Comparison of ENCODE assay signal across 17 cellular contexts in the genomic region with DNA sequence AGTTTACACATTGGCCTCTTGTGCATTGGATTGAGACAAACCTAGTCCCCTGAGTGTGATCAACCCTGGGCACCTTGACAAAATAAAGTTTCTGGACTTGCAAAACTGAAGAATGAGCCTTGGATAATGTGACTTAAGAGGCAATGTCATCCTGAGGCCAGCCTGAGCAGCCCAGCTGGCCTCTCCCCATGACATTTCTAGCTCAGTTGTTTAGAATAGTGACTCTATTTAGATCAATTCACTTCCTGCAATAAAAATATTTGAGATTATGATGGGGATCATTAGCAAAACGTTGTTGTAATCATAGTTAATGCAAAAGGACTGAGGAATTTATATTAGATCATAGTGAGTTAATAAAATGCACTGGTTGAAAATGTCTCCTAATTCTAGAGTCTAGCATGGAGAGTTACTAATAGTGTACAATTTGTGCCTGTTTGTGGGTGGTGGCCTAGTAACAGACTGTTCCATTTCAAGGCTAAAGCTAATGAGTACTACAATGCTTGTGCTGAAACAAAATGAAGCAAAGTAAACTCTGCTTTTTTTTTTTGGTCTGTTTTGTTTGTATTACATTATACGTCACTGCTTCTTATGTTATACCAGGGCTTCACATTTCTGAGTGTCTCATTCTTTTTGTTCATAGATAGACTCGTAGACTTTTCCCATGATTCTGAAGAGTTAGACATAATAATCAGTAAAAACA. TPM values are rescaled to one million over a fixed set of nuclear protein-coding genes. Genes with fewer than 3 reads are reported as not detected.
A peak's percentile ranks its signal among the peaks of the same experiment; 100 is the strongest.
DNase-seq lines count a peak whose midpoint lies in the region; ATAC-seq, FAIRE-seq and TF ChIP-seq lines count a peak whose summit lies in the region.
"Had no signal": no experiment of that assay in that cellular context is flagged by ENCODE, and none has a peak within 500 bp of the region (broad histone marks: within the 10 kb centered on the region; RNA-seq: fewer than 3 reads in every experiment).

No MANE protein-coding gene starts in this region.

- TF ChIP-seq EP300 in transverse colon (IDR thresholded peaks at IDR 0.05; ENCODE audit: low read depth) = no peak

- H3K4me1 ChIP-seq in right atrium auricular region = peaks cover 0 to 24% of the 10 kb centered on the region in 2 donors
- peaks cover 51% of the 10 kb centered on the region for H3K4me1 ChIP-seq in cardiac muscle cell (ENCODE audit: low read depth)
- peaks cover 0 to 43% (median 9%) of the 10 kb centered on the region in 4 donors for H3K4me1 ChIP-seq in transverse colon
- H3K4me1 ChIP-seq: breast epithelium had no signal

- DNase-seq in Right ventricle myocardium superior = no peak
- no peak for DNase-seq in right atrium auricular region (ENCODE audit: low spot score)
- DNase-seq in cardiac muscle cell (ENCODE audit: low read depth in 1 of 2, low spot score in 1 of 2) = no peak
- peak; percentile 31 for DNase-seq in pons (ENCODE audit: low spot score)
- DNase-seq in transverse colon = no peak
- no peak for DNase-seq in brain microvascular endothelial cell
- DNase-seq in activated T-cell treated with anti-CD3 and anti-CD28 coated beads, Interleukin-2, amount 50 U/mL, for 1 hour = no peak
- no peak for DNase-seq in H54 (ENCODE audit: insufficient read length, low spot score)
- DNase-seq: ACHN; activated CD8-positive, alpha-beta memory T cell treated with anti-CD3 and anti-CD28 coated beads, Interleukin-2, amount 10 ng/mL, durations not matched to agents 7 days and 5 days; activated naive CD4-positive, alpha-beta T cell; glutamatergic neuron; MV-4-11; NCI-H2171 had no signal

- 51 to 54% methylated on average over 3 of the region's 3 CpGs for WGBS in transverse colon (ENCODE audit: low coverage in 1 of 2), 2 donors

- H3K27me3 ChIP-seq in right atrium auricular region (no peaks in the 10 kb centered on the region), cardiac muscle cell (no peaks in the 10 kb centered on the region), transverse colon (no peaks in the 10 kb centered on the region), brain microvascular endothelial cell (replicated peaks) (no peaks in the 10 kb centered on the region)
- H3K27me3 ChIP-seq: breast epithelium had no signal

- H3K36me3 ChIP-seq in right atrium auricular region (no peaks in the 10 kb centered on the region), cardiac muscle cell (no peaks in the 10 kb centered on the region), transverse colon (no peaks in the 10 kb centered on the region), brain microvascular endothelial cell (replicated peaks) (no peaks in the 10 kb centered on the region)
- H3K36me3 ChIP-seq: breast epithelium had no signal

- in situ Hi-C loops in transverse colon (cut with MboI; ENCODE audit: low pct_ligation_motif_present in 1 of 4, low pct_unique_long_range_greater_than_20kb in 1 of 4, low sequenced_read_pairs in 3 of 4) = loop anchor here in 1 of 4 donors (10.0 kb wide), 1 partner anchor 55 kb away; no protein-coding TSS in a partner anchor
- in situ Hi-C loops in brain microvascular endothelial cell (cut with HindIII; ENCODE audit: low pct_ligation_motif_present, low sequenced_read_pairs) = no loop called here

- H3K4me3 ChIP-seq in right atrium auricular region = no peak overlapping the region
- no peak overlapping the region for H3K4me3 ChIP-seq in cardiac muscle cell
- H3K4me3 ChIP-seq in transverse colon = no peak overlapping the region
- H3K4me3 ChIP-seq in brain microvascular endothelial cell (ENCODE audit: low read depth, low read length) = no peak overlapping the region
- H3K4me3 ChIP-seq: breast epithelium had no signal

- no peak for TF ChIP-seq CTCF in right atrium auricular region (IDR thresholded peaks at IDR 0.05)
- TF ChIP-seq CTCF in cardiac muscle cell (IDR thresholded peaks at IDR 0.05; ENCODE audit: low read depth, low read length) = no peak
- TF ChIP-seq CTCF in transverse colon (IDR thresholded peaks at IDR 0.05) = no peak
- TF ChIP-seq CTCF in brain microvascular endothelial cell (IDR thresholded peaks at IDR 0.05; ENCODE audit: low read depth, low read length, missing control alignments) = no peak

- H3K9me3 ChIP-seq in right atrium auricular region = no peaks in the 10 kb centered on the region
- no peaks in the 10 kb centered on the region for H3K9me3 ChIP-seq in cardiac muscle cell (ENCODE audit: low read depth)
- H3K9me3 ChIP-seq in transverse colon = no peaks in the 10 kb centered on the region
- H3K9me3 ChIP-seq: breast epithelium had no signal

- TF ChIP-seq POLR2A in transverse colon (IDR thresholded peaks at IDR 0.05) (no peak), H54 (IDR thresholded peaks at IDR 0.05; ENCODE audit: low read depth, low read length) (no peak)

- peak overlapping the region in 1 of 2 donors; percentile 37 for H3K27ac ChIP-seq in right atrium auricular region
- peak overlapping the region; percentile 83 for H3K27ac ChIP-seq in cardiac muscle cell
- H3K27ac ChIP-seq in transverse colon = peak overlapping the region; percentile 12 to 37 (median 29)
- H3K27ac ChIP-seq in brain microvascular endothelial cell = no peak overlapping the region

- FAIRE-seq in H54 (lab: Jason Lieb, UNC) = no peak

- intact Hi-C loops in Right ventricle myocardium superior (cut with DNase I) = no loop called here
- intact Hi-C loops in transverse colon (cut with DNase I; ENCODE audit: low total_unique reads) = no loop called here

- ATAC-seq in Right ventricle myocardium superior (ENCODE audit: poor library complexity) = peak; percentile 70
- ATAC-seq: activated CD8-positive, alpha-beta memory T cell treated with anti-CD3 and anti-CD28 coated beads, Interleukin-2, amount 10 ng/mL, durations not matched to agents 7 days and 5 days; natural killer cell treated with Interleukin-12 subunit alpha and Interleukin-12 subunit beta and Interleukin-15 and Interleukin-18, amount 100 ng/mL, for 72 hours had no signal

RNA-seq across cellular contexts. Expression of gene RHOBTB3, which starts 10.9 kb away (rescaled TPM):
- total RNA-seq in Right ventricle myocardium superior (81.1 TPM), right atrium auricular region (10 to 100 TPM; 56.2 to 89.9 TPM), cardiac muscle cell (343 and 477 TPM in 2 replicates), transverse colon (100 to 1,000 TPM in 1 of 4 donors, 10 to 100 TPM in 3; 53.0 to 143 (median 84.2) TPM)
- polyA plus RNA-seq in cardiac muscle cell = 455 and 589 TPM in 2 replicates

RNA-seq across cellular contexts. Expression of gene SPATA9, which starts 37.5 kb away (rescaled TPM):
- total RNA-seq in Right ventricle myocardium superior = not detected
- total RNA-seq in right atrium auricular region = under 1 TPM in 1 of 2 donors, not detected in 1; 0.30 TPM
- 0.45 and 1.0 TPM in 2 replicates for total RNA-seq in cardiac muscle cell
- 1.3 and 1.8 TPM in 2 replicates for polyA plus RNA-seq in cardiac muscle cell
- 1 to 10 TPM in 1 of 4 donors, under 1 TPM in 1, not detected in 2; 0.82 to 1.5 TPM for total RNA-seq in transverse colon
- total RNA-seq: activated CD8-positive, alpha-beta memory T cell treated with anti-CD3 and anti-CD28 coated beads, Interleukin-2, amount 10 ng/mL, durations not matched to agents 7 days and 5 days; kidney epithelial cell had no signal
